ENCODE assay signal across 8 cellular contexts in the genomic region with DNA sequence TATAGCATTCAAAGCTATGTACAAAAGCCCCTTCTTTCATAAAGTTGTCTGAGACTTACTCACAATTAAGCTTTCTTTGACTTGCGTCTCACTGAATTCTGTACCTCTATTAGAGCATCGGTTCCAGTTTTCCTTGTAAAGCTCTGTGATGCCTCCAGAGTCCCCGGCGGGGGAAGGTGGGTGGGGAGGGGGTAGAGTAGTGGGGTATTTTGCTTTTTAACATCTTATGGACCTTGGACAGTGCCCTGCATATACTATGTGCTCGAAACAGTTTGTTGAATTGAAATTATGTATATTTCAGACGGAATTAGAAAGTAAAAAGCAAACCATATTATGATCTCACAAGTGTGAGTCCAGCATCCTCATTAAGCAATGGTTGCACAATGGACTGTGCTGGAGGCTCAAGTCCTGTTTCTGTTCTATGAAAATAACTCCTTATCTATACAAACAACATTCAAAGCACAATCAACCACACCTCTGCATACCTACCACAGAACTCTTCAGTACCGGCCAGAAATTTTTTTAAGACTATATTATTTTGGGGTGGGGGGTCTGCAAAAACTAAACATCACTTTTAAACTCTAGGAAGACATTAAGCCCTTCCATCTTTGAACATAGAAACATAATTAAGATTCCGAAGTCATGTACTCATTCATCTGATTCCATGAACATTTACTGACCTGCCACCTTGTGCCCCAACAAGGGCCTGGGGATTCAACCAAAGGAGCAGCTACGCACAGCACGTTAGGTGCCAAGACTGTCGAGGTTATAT. TPM values are rescaled to one million over a fixed set of nuclear protein-coding genes. Genes with fewer than 3 reads are reported as not detected.
DNase-seq lines count a peak whose midpoint lies in the region; ATAC-seq and TF ChIP-seq lines count a peak whose summit lies in the region.

No MANE protein-coding gene starts in this region.

- no peak overlapping the region for H3K56ac ChIP-seq in H9 (ENCODE audit: insufficient read length, low read depth, low read length)

- ATAC-seq in heart left ventricle (peak in 2 of 4 donors; percentile 3 to 12), HG03045 (IDR thresholded peaks at IDR 0.05; ENCODE audit: unreplicated experiment) (no peak)

- 0 out of 2 replicates have a peak, but pooled peaks cover 2% of the 10 kb centered on the region for H3K4me1 ChIP-seq in H9 (ENCODE audit: insufficient read depth, low read length)
- H3K4me1 ChIP-seq in heart left ventricle: peaks cover 0 to 69% (median 30%) of the 10 kb centered on the region in 12 donors
- peaks cover 18% of the 10 kb centered on the region for H3K4me1 ChIP-seq in smooth muscle cell (ENCODE audit: low read depth)

- peaks cover 2% of the 10 kb centered on the region; the same call in 1 of the 2 replicates for H3K79me2 ChIP-seq in H9 (ENCODE audit: insufficient read depth, low read length)
- peaks cover 32% of the 10 kb centered on the region for H3K79me2 ChIP-seq in smooth muscle cell (ENCODE audit: low read depth)

- no peak overlapping the region for H2AFZ ChIP-seq in H9 (ENCODE audit: low read length)
- H2AFZ ChIP-seq in smooth muscle cell (ENCODE audit: low read depth): no peak overlapping the region

- no peak overlapping the region for H2AK5ac ChIP-seq in H9 (ENCODE audit: insufficient read length, low read length)

- H3K36me3 Mint-ChIP-seq in H9 (ENCODE audit: insufficient read depth in 1 of 3, low read depth in 3 of 3): peaks cover 1 to 21% (median 11%) of the 10 kb centered on the region in 3 experiments; a peak in 4 of 7 replicates
- H3K36me3 Mint-ChIP-seq in activated naive CD4-positive, alpha-beta T cell treated with anti-CD3 and anti-CD28 coated beads for 36 hours (ENCODE audit: low read depth): peaks cover 22% of the 10 kb centered on the region

- H3K4me3 ChIP-seq in heart left ventricle (peak overlapping the region; percentile 72 to 94 (median 82)), smooth muscle cell (peak overlapping the region; percentile 83)

- DNase-seq in H9: no peak
- peak; percentile 44 for DNase-seq in RPMI8226
- DNase-seq in heart left ventricle: no peak
- no peak for DNase-seq in smooth muscle cell (lab: John Stamatoyannopoulos, UW; ENCODE audit: unreplicated experiment)
- DNase-seq in dedifferentiated amniotic fluid mesenchymal stem cell (ENCODE audit: extremely low spot score): no peak
- no peak for DNase-seq in activated naive CD4-positive, alpha-beta T cell treated with anti-CD3 and anti-CD28 coated beads for 36 hours
- DNase-seq in stimulated activated CD4-positive, alpha-beta T cell treated with anti-CD3 and anti-CD28 coated beads, Interleukin-12 subunit alpha, Interleukin-12 subunit beta, amount 100 ng/mL, for 4 hours: no peak

- H2BK120ac ChIP-seq in H9 (ENCODE audit: low read depth, low read length, poor library complexity, severe bottlenecking): no peak overlapping the region

- no peak overlapping the region for H2BK15ac ChIP-seq in H9 (ENCODE audit: low read depth, low read length)

- no peak overlapping the region for H2BK20ac ChIP-seq in H9 (ENCODE audit: low read depth, low read length, poor library complexity, severe bottlenecking)

- peak overlapping the region; percentile 66 for H3K9ac ChIP-seq in H9 (ENCODE audit: extremely low read depth, insufficient read length, low read length)
- peak overlapping the region; percentile 88 for H3K9ac ChIP-seq in smooth muscle cell (ENCODE audit: low read depth)

- no peak overlapping the region for H3T11ph ChIP-seq in H9 (ENCODE audit: low read length)

- H3K27ac ChIP-seq in H9 (ENCODE audit: insufficient read length, low read depth, low read length): no peak overlapping the region
- peak overlapping the region; percentile 75 to 98 (median 90) for H3K27ac ChIP-seq in heart left ventricle
- peak overlapping the region; percentile 96 for H3K27ac ChIP-seq in smooth muscle cell (ENCODE audit: low read depth)

- CTCF ChIA-PET in activated naive CD4-positive, alpha-beta T cell treated with anti-CD3 and anti-CD28 coated beads for 36 hours (lab: Charles Lee): interaction anchor here (0.9 to 1.9 kb wide), 12 partner anchors 8 to 142 kb away, joined by 3 to 15 read pairs (median 4); no protein-coding TSS in a partner anchor

- H3K4me2 ChIP-seq in H9 (ENCODE audit: insufficient read depth, insufficient read length, low read length) (peak overlapping the region; percentile 90), smooth muscle cell (peak overlapping the region; percentile 86)

- peaks cover 0 to 4% of the 10 kb centered on the region in 2 experiments; a peak in 1 of 5 replicates for H3K9me3 Mint-ChIP-seq in H9
- peaks cover 8% of the 10 kb centered on the region for H3K9me3 Mint-ChIP-seq in activated naive CD4-positive, alpha-beta T cell treated with anti-CD3 and anti-CD28 coated beads for 36 hours

- H3K27me3 ChIP-seq in H9 (ENCODE audit: insufficient read depth, low read length): peaks cover 3% of the 10 kb centered on the region; the same call in 1 of the 2 replicates
- no peaks in the 10 kb centered on the region for H3K27me3 ChIP-seq in heart left ventricle
- no peaks in the 10 kb centered on the region for H3K27me3 ChIP-seq in smooth muscle cell (ENCODE audit: low read depth)

- H2BK12ac ChIP-seq in H9 (ENCODE audit: insufficient read length, low read depth, low read length): no peak overlapping the region

- no peak overlapping the region for H3K18ac ChIP-seq in H9 (ENCODE audit: insufficient read length, low read depth, low read length)

- no peak for TF ChIP-seq POLR2A in heart left ventricle (IDR thresholded peaks at IDR 0.05)

- H3K27me3 Mint-ChIP-seq in H9 (ENCODE audit: low read depth): peaks cover 3% of the 10 kb centered on the region
- H3K27me3 Mint-ChIP-seq in activated naive CD4-positive, alpha-beta T cell treated with anti-CD3 and anti-CD28 coated beads for 36 hours (ENCODE audit: low read depth): no peaks in the 10 kb centered on the region

- H4K91ac ChIP-seq in H9 (ENCODE audit: insufficient read length, low read depth, low read length): no peak overlapping the region

- no peak overlapping the region for H4K5ac ChIP-seq in H9 (ENCODE audit: insufficient read length, low read depth, low read length)

- H3K9me3 ChIP-seq in H9 (ENCODE audit: control insufficient read depth, low read depth, low read length): no peaks in the 10 kb centered on the region
- H3K9me3 ChIP-seq in heart left ventricle: no peaks in the 10 kb centered on the region
- no peaks in the 10 kb centered on the region for H3K9me3 ChIP-seq in smooth muscle cell (replicated peaks; ENCODE audit: low read depth)

- no peak overlapping the region for H3K4me3 Mint-ChIP-seq in H9
- H3K4me3 Mint-ChIP-seq in activated naive CD4-positive, alpha-beta T cell treated with anti-CD3 and anti-CD28 coated beads for 36 hours: no peak overlapping the region

- no peaks in the 10 kb centered on the region for H3K4me1 Mint-ChIP-seq in H9
- H3K4me1 Mint-ChIP-seq in activated naive CD4-positive, alpha-beta T cell treated with anti-CD3 and anti-CD28 coated beads for 36 hours (ENCODE audit: low read depth): peaks cover 37% of the 10 kb centered on the region

- H4K20me1 ChIP-seq in H9 (ENCODE audit: control insufficient read depth, insufficient read depth, insufficient read length) (no peaks in the 10 kb centered on the region), smooth muscle cell (ENCODE audit: low read depth) (peaks cover 22% of the 10 kb centered on the region)

- H3K36me3 ChIP-seq in heart left ventricle (peaks cover 0 to 50% (median 28%) of the 10 kb centered on the region in 9 donors), smooth muscle cell (ENCODE audit: low read depth) (peaks cover 21% of the 10 kb centered on the region)

- no peak overlapping the region for H3K27ac Mint-ChIP-seq in H9
- H3K27ac Mint-ChIP-seq in activated naive CD4-positive, alpha-beta T cell treated with anti-CD3 and anti-CD28 coated beads for 36 hours: no peak overlapping the region

- no peak overlapping the region for H3K23ac ChIP-seq in H9 (ENCODE audit: insufficient read length, low read depth, low read length)

- no peak overlapping the region for H3K14ac ChIP-seq in H9 (ENCODE audit: insufficient read depth, low read length)

- intact Hi-C loops in heart left ventricle (cut with DNase I): loop anchor here in 1 of 10 donors (5.0 kb wide), 1 partner anchor 231 kb away; no protein-coding TSS in a partner anchor
- intact Hi-C loops in activated naive CD4-positive, alpha-beta T cell treated with anti-CD3 and anti-CD28 coated beads for 36 hours (cut with micrococcal nuclease): loop anchor here (1.0 kb wide), 1 partner anchor 10 kb away; no protein-coding TSS in a partner anchor

- H4K8ac ChIP-seq in H9 (replicated peaks; ENCODE audit: insufficient read length, low read depth, low read length): no peak overlapping the region

- H3F3A ChIP-seq in smooth muscle cell (ENCODE audit: low read depth): peaks cover 5% of the 10 kb centered on the region

- TF ChIP-seq CTCF in H9 (conservative IDR thresholded peaks at IDR 0.05) (no peak), heart left ventricle (IDR thresholded peaks at IDR 0.05) (no peak), smooth muscle cell (IDR thresholded peaks at IDR 0.05; ENCODE audit: borderline replicate concordance, insufficient read depth, poor library complexity, severe bottlenecking) (no peak)

- H2BK5ac ChIP-seq in H9 (ENCODE audit: insufficient read length, low read length): no peak overlapping the region

- H3K79me1 ChIP-seq in H9 (ENCODE audit: insufficient read depth, low read depth, low read length, poor library complexity, severe bottlenecking): no peaks in the 10 kb centered on the region

- WGBS in H9 (ENCODE audit: extremely low coverage, insufficient read length, low lambda C conversion rate): no CpG with 5 or more reads among the region's 11 CpGs
- 32 to 42% (median 36%) methylated on average over 11 of the region's 11 CpGs for WGBS in heart left ventricle, 4 donors
- WGBS in smooth muscle cell (ENCODE audit: low lambda C conversion rate): 66% methylated on average over 11 of the region's 11 CpGs

- peaks cover 7% of the 10 kb centered on the region for H3K23me2 ChIP-seq in H9 (ENCODE audit: insufficient read length, low read depth, low read length, poor library complexity, severe bottlenecking)

- H3K4ac ChIP-seq in H9 (ENCODE audit: low read depth, low read length): no peak overlapping the region

RNA-seq across cellular contexts. Expression of gene STAT1, which starts 0.9 kb away (rescaled TPM):
- 45.4 and 48.1 TPM in 2 replicates for total RNA-seq in H9 (2021)
- total RNA-seq in heart left ventricle: 100 to 1,000 TPM in 1 of 9 donors, 10 to 100 TPM in 8; 29.1 to 469 (median 55.1) TPM
- polyA plus RNA-seq in heart left ventricle: 10 to 100 TPM in 1 of 2 donors, 1 to 10 TPM in 1; 7.8 to 31.8 TPM
- total RNA-seq in smooth muscle cell: 66.5 and 74.6 TPM in 2 replicates
- polyA plus RNA-seq in smooth muscle cell: 30.5 and 33.7 TPM in 2 replicates
- total RNA-seq in activated naive CD4-positive, alpha-beta T cell treated with anti-CD3 and anti-CD28 coated beads for 36 hours: 100 to 1,000 TPM; 376 to 402 TPM
